In the genomic region with DNA sequence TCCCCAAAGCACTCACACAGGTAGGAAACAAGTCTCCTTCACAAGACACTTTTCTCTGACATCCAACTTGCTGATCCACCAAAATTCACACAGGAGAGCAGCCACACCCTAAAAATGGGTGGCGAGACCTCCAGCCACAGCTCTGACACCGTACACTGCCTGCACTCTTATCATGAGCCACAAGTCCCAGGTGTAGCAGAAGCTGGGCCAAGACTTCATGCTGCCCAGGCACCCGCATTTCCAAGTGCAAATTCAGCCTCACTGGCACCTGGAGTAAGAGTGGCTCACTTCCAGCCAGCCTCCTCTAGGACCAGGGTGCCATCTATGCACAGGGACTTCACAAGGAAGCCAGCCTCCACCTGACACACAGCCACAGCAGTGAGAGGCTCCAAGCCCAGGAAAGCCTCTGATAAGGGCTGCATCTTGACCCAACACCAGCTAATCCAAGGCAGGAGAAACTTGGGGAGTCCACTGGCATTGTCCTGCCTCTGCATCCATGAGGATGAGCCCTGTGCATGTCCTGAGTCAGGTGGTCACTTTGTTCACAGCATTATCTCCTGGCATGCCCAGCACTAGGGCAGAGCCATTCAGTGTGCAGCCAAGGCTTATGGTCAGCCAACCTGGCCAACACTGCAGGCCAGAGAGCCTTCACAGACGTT, we compare ENCODE assay signal across 12 cellular contexts. TPM values are rescaled to one million over a fixed set of nuclear protein-coding genes. Genes with fewer than 3 reads are reported as not detected.
DNase-seq lines count a peak whose midpoint lies in the region; ATAC-seq and TF ChIP-seq lines count a peak whose summit lies in the region.
"Had no signal": no experiment of that assay in that cellular context is flagged by ENCODE, and none has a peak within 500 bp of the region (broad histone marks: within the 10 kb centered on the region; RNA-seq: fewer than 3 reads in every experiment).

No MANE protein-coding gene starts in this region.

- no peak overlapping the region for H3K4me3 ChIP-seq in dorsolateral prefrontal cortex

- H3K4me1 Mint-ChIP-seq in activated CD4-positive, alpha-beta memory T cell treated with anti-CD3 and anti-CD28 coated beads for 36 hours (ENCODE audit: low read depth) = peaks cover 41% of the 10 kb centered on the region
- H3K4me1 Mint-ChIP-seq in neural crest cell = peaks cover 23% of the 10 kb centered on the region

- no peak for DNase-seq in activated CD4-positive, alpha-beta memory T cell treated with anti-CD3 and anti-CD28 coated beads for 36 hours
- DNase-seq in neural crest cell (ENCODE audit: low read depth, low spot score) (no peak), HK-2 (ENCODE audit: unreplicated experiment) (no peak), dorsolateral prefrontal cortex (no peak)
- DNase-seq: activated CD4-positive, CD25-positive, alpha-beta regulatory T cell treated with anti-CD3 and anti-CD28 coated beads, Interleukin-2, amount 50 U/mL, for 72 hours; aorta; HCEC 1CT; kidney glomerular epithelial cell; retina had no signal

- H3K27ac ChIP-seq in dorsolateral prefrontal cortex = peak overlapping the region in 24 of 59 donors; percentile 2 to 100 (median 97)

- no peak for TF ChIP-seq CTCF in neural crest cell (conservative IDR thresholded peaks at IDR 0.05)
- no peak for TF ChIP-seq CTCF in dorsolateral prefrontal cortex (IDR thresholded peaks at IDR 0.05 in 54 of 56, conservative IDR thresholded peaks at IDR 0.05 in 2 of 56; ENCODE audit: low read depth in 1 of 56, partially characterized antibody in 56 of 56)

- no peaks in the 10 kb centered on the region for H3K27me3 Mint-ChIP-seq in activated CD4-positive, alpha-beta memory T cell treated with anti-CD3 and anti-CD28 coated beads for 36 hours
- no peaks in the 10 kb centered on the region for H3K27me3 Mint-ChIP-seq in neural crest cell (ENCODE audit: low read depth)

- intact Hi-C loops in activated CD4-positive, alpha-beta memory T cell treated with anti-CD3 and anti-CD28 coated beads for 36 hours (cut with micrococcal nuclease) = no loop called here
- intact Hi-C loops in dorsolateral prefrontal cortex (cut with DNase I) = loop anchor here (5.0 to 10.0 kb wide), 3 partner anchors 82 to 464 kb away; partner anchors contain the start of genes ALDOA (in 1 of the 2) and SEPHS2 (in 1 of the 2)

- CTCF ChIA-PET in activated CD4-positive, alpha-beta memory T cell treated with anti-CD3 and anti-CD28 coated beads for 36 hours (lab: Charles Lee) = interaction anchor here (1.1 to 2.4 kb wide), 5 partner anchors 28 to 99 kb away, joined by 5 to 10 read pairs (median 5); partner anchors contain the start of gene DCTPP1

- no peak for ATAC-seq in GM18517 (IDR thresholded peaks at IDR 0.05; ENCODE audit: unreplicated experiment)

- POLR2A ChIA-PET in activated CD4-positive, alpha-beta memory T cell treated with anti-CD3 and anti-CD28 coated beads for 36 hours (lab: Charles Lee) = interaction anchor here (0.9 to 1.4 kb wide), 3 partner anchors 11 to 28 kb away, joined by 4 to 6 read pairs (median 6); partner anchors contain the start of gene ZNF764

- no peaks in the 10 kb centered on the region for H3K9me3 Mint-ChIP-seq in activated CD4-positive, alpha-beta memory T cell treated with anti-CD3 and anti-CD28 coated beads for 36 hours
- no peaks in the 10 kb centered on the region for H3K9me3 Mint-ChIP-seq in neural crest cell

- peaks cover 11% of the 10 kb centered on the region for H3K36me3 Mint-ChIP-seq in activated CD4-positive, alpha-beta memory T cell treated with anti-CD3 and anti-CD28 coated beads for 36 hours
- H3K36me3 Mint-ChIP-seq in neural crest cell (ENCODE audit: low read depth) = no peaks in the 10 kb centered on the region

- H3K27ac Mint-ChIP-seq in activated CD4-positive, alpha-beta memory T cell treated with anti-CD3 and anti-CD28 coated beads for 36 hours = peak overlapping the region; percentile 33
- H3K27ac Mint-ChIP-seq in neural crest cell (ENCODE audit: unreplicated experiment) = peak overlapping the region; percentile 75

- H3K27me3 ChIP-seq in dorsolateral prefrontal cortex = no peaks in the 10 kb centered on the region

- TF ChIP-seq POLR2A in GM19099 (IDR thresholded peaks at IDR 0.05; ENCODE audit: extremely low read depth, insufficient read length, low read depth) = peak; percentile 30

- H3K4me3 Mint-ChIP-seq in activated CD4-positive, alpha-beta memory T cell treated with anti-CD3 and anti-CD28 coated beads for 36 hours = no peak overlapping the region
- H3K4me3 Mint-ChIP-seq in neural crest cell = peak overlapping the region; percentile 76

RNA-seq across cellular contexts. Expression of gene ZNF768, which starts 2.6 kb away (rescaled TPM):
- 10 to 100 TPM; 14.2 to 14.3 TPM for total RNA-seq in activated CD4-positive, alpha-beta memory T cell treated with anti-CD3 and anti-CD28 coated beads for 36 hours
- total RNA-seq in neural crest cell = 64.0 and 68.5 TPM in 2 replicates
- 10 to 100 TPM; 22.6 to 71.7 (median 28.8) TPM for total RNA-seq in dorsolateral prefrontal cortex

RNA-seq across cellular contexts. Expression of gene ZNF747, which starts 5.7 kb away (rescaled TPM):
- total RNA-seq in activated CD4-positive, alpha-beta memory T cell treated with anti-CD3 and anti-CD28 coated beads for 36 hours = 1 to 10 TPM; 7.2 to 7.6 TPM
- total RNA-seq in neural crest cell (10.5 and 11.3 TPM in 2 replicates), dorsolateral prefrontal cortex (10 to 100 TPM in 115 of 120 experiments, 1 to 10 TPM in 5; 9.2 to 17.9 (median 12.6) TPM)

RNA-seq across cellular contexts. Expression of gene ZNF764, which starts 29.2 kb away (rescaled TPM):
- 10 to 100 TPM; 13.7 to 14.2 TPM for total RNA-seq in activated CD4-positive, alpha-beta memory T cell treated with anti-CD3 and anti-CD28 coated beads for 36 hours
- total RNA-seq in neural crest cell (20.7 and 22.3 TPM in 2 replicates), dorsolateral prefrontal cortex (10 to 100 TPM in 102 of 120 experiments, 1 to 10 TPM in 18; 8.2 to 19.0 (median 11.5) TPM)

RNA-seq across cellular contexts. Expression of gene ZNF688, which starts 42.6 kb away (rescaled TPM):
- total RNA-seq in activated CD4-positive, alpha-beta memory T cell treated with anti-CD3 and anti-CD28 coated beads for 36 hours = 1 to 10 TPM; 9.2 to 9.3 TPM
- 13.4 and 14.3 TPM in 2 replicates for total RNA-seq in neural crest cell
- total RNA-seq in dorsolateral prefrontal cortex = 10 to 100 TPM in 118 of 120 experiments, 1 to 10 TPM in 2; 9.8 to 27.9 (median 15.6) TPM

RNA-seq across cellular contexts. Expression of gene ITGAL, which starts 56.4 kb away (rescaled TPM):
- total RNA-seq in activated CD4-positive, alpha-beta memory T cell treated with anti-CD3 and anti-CD28 coated beads for 36 hours = 100 to 1,000 TPM; 218 to 226 TPM
- total RNA-seq in neural crest cell (not detected in 2 replicates), dorsolateral prefrontal cortex (10 to 100 TPM in 4 of 120 experiments, 1 to 10 TPM in 115, under 1 TPM in 1; 0.68 to 12.1 (median 4.2) TPM)
- total RNA-seq: RPMI7951 had no signal
